Comparison of ENCODE assay signal across 8 cellular contexts in genomic region chr17:18319604-18320256, GRCh38. TPM values are rescaled to one million over a fixed set of nuclear protein-coding genes. Genes with fewer than 3 reads are reported as not detected.
DNase-seq lines count a peak whose midpoint lies in the region; ATAC-seq, FAIRE-seq and TF ChIP-seq lines count a peak whose summit lies in the region.

No MANE protein-coding gene starts in this region.

- no peak overlapping the region for H3K27ac Mint-ChIP-seq in MCF 10A (ENCODE audit: low read depth, unreplicated experiment)

- H3K4me3 ChIP-seq in HepG2 (replicated peaks in 1 of 3; ENCODE audit: insufficient read depth in 1 of 3, low read depth in 2 of 3, low read length in 3 of 3), result no peak overlapping the region

- H2AFZ ChIP-seq in HepG2 (ENCODE audit: low read length), result no peak overlapping the region

- peaks cover 52% of the 10 kb centered on the region for H3K36me3 Mint-ChIP-seq in MCF 10A (ENCODE audit: insufficient read depth, unreplicated experiment)

- no peaks in the 10 kb centered on the region for H3K9me3 ChIP-seq in HepG2 (ENCODE audit: low read length)

- TF ChIP-seq CTCF in MCF 10A (IDR thresholded peaks at IDR 0.05; ENCODE audit: unreplicated experiment) (peak; percentile 35), HepG2 (CRISPR knock-in tag; IDR thresholded peaks at IDR 0.05) (peak; percentile 69)

- DNase-seq in Right ventricle myocardium inferior (ENCODE audit: missing footprints) (no peak), left cardiac atrium (no peak), NCI-H446 (lab: John Stamatoyannopoulos, UW) (peak; percentile 6 to 55), MCF 10A (ENCODE audit: unreplicated experiment) (peak; percentile 48), HepG2 (ENCODE audit: low spot score) (peak; percentile 37), HK-2 (ENCODE audit: unreplicated experiment) (no peak), midbrain (lab: John Stamatoyannopoulos, UW) (no peak)

- no peaks in the 10 kb centered on the region for H3K27me3 Mint-ChIP-seq in MCF 10A (ENCODE audit: insufficient read depth, unreplicated experiment)

- BruUV-seq in MCF 10A (replicated peaks; lab: Mats Ljungman, UMichigan), result no TSS peak
- no TSS peak for BruUV-seq in HepG2 (replicated peaks; lab: Mats Ljungman, UMichigan)

- POLR2A ChIA-PET in MCF 10A (lab: Yijun Ruan, JAX), result no interaction called here
- POLR2A ChIA-PET in HepG2 (lab: Yijun Ruan, JAX), result no interaction called here

- TF ChIP-seq EP300 in HepG2 (IDR thresholded peaks at IDR 0.05; ENCODE audit: low read depth in 2 of 2, low read length in 2 of 2) (no peak), HepG2 (CRISPR knock-in tag; IDR thresholded peaks at IDR 0.05; ENCODE audit: borderline replicate concordance) (no peak)

- H3K4me2 ChIP-seq in HepG2 (ENCODE audit: low read depth, low read length), result peak overlapping the region; percentile 49

- in situ Hi-C loops in HepG2 (cut with HindIII; ENCODE audit: extremely low pct_ligation_motif_present, low pct_unique_long_range_greater_than_20kb), result no loop called here

- FAIRE-seq in HepG2 (lab: Jason Lieb, UNC), result peak; percentile 81

- CTCF ChIA-PET in MCF 10A (lab: Yijun Ruan, JAX) (interaction anchor here (0.6 to 1.3 kb wide), 6 partner anchors 11 to 103 kb away, joined by 3 to 4 read pairs (median 3); no protein-coding TSS in a partner anchor), HepG2 (lab: Yijun Ruan, JAX; ENCODE audit: low intra/inter-chr PET ratio, low total read pairs) (interaction anchor here (1.2 kb wide), 1 partner anchor 72 kb away, joined by 3 read pairs; no protein-coding TSS in a partner anchor)

- peaks cover 54% of the 10 kb centered on the region for H3K79me2 ChIP-seq in HepG2 (ENCODE audit: insufficient read depth, low read length)

- H3K4me3 Mint-ChIP-seq in MCF 10A (ENCODE audit: unreplicated experiment), result no peak overlapping the region

- peaks cover 27% of the 10 kb centered on the region for H3K4me1 Mint-ChIP-seq in MCF 10A (ENCODE audit: insufficient read depth, unreplicated experiment)

- H3K27ac ChIP-seq in HepG2 (ENCODE audit: extremely low read length, insufficient read depth, low read length), result no peak overlapping the region

- H3K4me1 ChIP-seq in HepG2 (ENCODE audit: insufficient read depth, low read length), result peaks cover 53% of the 10 kb centered on the region

- H3K9me3 Mint-ChIP-seq in MCF 10A (ENCODE audit: unreplicated experiment), result no peaks in the 10 kb centered on the region

- peaks cover 20 to 29% of the 10 kb centered on the region in 2 experiments for H3K36me3 ChIP-seq in HepG2 (replicated peaks in 1 of 2; ENCODE audit: control insufficient read depth in 1 of 2, insufficient read depth in 2 of 2, low read length in 2 of 2)

- WGBS in HepG2 (ENCODE audit: low lambda C conversion rate), result 83% methylated on average over 12 of the region's 13 CpGs

- H3K27me3 ChIP-seq in HepG2 (ENCODE audit: control insufficient read depth in 1 of 2, insufficient read depth in 2 of 2, low read length in 2 of 2), result no peaks in the 10 kb centered on the region; a peak in 1 of 5 replicates

- H4K20me1 ChIP-seq in HepG2 (ENCODE audit: insufficient read depth, low read length), result peaks cover 18% of the 10 kb centered on the region

- ATAC-seq in Right ventricle myocardium inferior (peak; percentile 20), left cardiac atrium (no peak), HepG2 (peak; percentile 57), HG03159 (IDR thresholded peaks at IDR 0.05; ENCODE audit: unreplicated experiment) (no peak)

- no peak for TF ChIP-seq POLR2A in HepG2 (IDR thresholded peaks at IDR 0.05; ENCODE audit: insufficient read depth in 1 of 2, low read depth in 2 of 2, low read length in 2 of 2)

- no peak for TF ChIP-seq RAD21 in HepG2 (CRISPR knock-in tag; IDR thresholded peaks at IDR 0.05)

- no peak overlapping the region for H3K9ac ChIP-seq in HepG2 (ENCODE audit: insufficient read depth, low read depth, low read length)

- intact Hi-C loops in Right ventricle myocardium inferior (cut with DNase I) (loop anchor here (5.0 kb wide), 1 partner anchor 97 kb away; no protein-coding TSS in a partner anchor), left cardiac atrium (cut with DNase I) (loop anchor here in 1 of 2 donors (10.0 kb wide), 1 partner anchor 95 kb away; the partner anchor contains the start of gene LLGL1), MCF 10A (cut with micrococcal nuclease) (loop anchor here (5.0 kb wide), 1 partner anchor 102 kb away; no protein-coding TSS in a partner anchor), HepG2 (cut with micrococcal nuclease; ENCODE audit: unreplicated experiment) (loop anchor here (5.0 to 10.0 kb wide), 2 partner anchors 45 to 62 kb away; partner anchors contain the start of genes FLII and SHMT1)

RNA-seq across cellular contexts. Expression of gene SMCR8, which starts 4.6 kb away (rescaled TPM):
- total RNA-seq in Right ventricle myocardium inferior (11.8 TPM), left cardiac atrium (10 to 100 TPM; 11.8 to 12.0 TPM), MCF 10A (2022) (10.9 and 16.8 TPM in 2 replicates), HepG2 (2016; rRNA removed; fragmentation: Illumina TruSeq; extraction: Trizol) (11.8 and 16.6 TPM in 2 replicates)
- total RNA-seq in HepG2 (2016; cell fraction: cytosol; rRNA removed; fragmentation: Illumina TruSeq; extraction: Trizol; ENCODE audit: low read depth), result 1.3 and 1.4 TPM in 2 replicates
- total RNA-seq in HepG2 (2016; cell fraction: insoluble cytoplasmic fraction; rRNA removed; fragmentation: Illumina TruSeq; extraction: Trizol), result 11.9 and 13.2 TPM in 2 replicates
- 6.2 and 6.5 TPM in 2 replicates for total RNA-seq in HepG2 (2016; cell fraction: membrane; rRNA removed; fragmentation: Illumina TruSeq; extraction: Trizol)
- total RNA-seq in HepG2 (2016; cell fraction: nucleus; rRNA removed; fragmentation: Illumina TruSeq; extraction: Trizol), result 11.0 and 13.5 TPM in 2 replicates
- polyA plus RNA-seq in HepG2 (2011; rRNA removed), result 7.6 and 7.7 TPM in 2 replicates
- 5.1 and 5.4 TPM in 2 replicates for polyA plus RNA-seq in HepG2 (2011; cell fraction: cytosol; rRNA removed)
- polyA plus RNA-seq in HepG2 (2011; cell fraction: nucleus; rRNA removed), result 12.3 and 12.5 TPM in 2 replicates
- 7.5 and 8.8 TPM in 2 replicates for polyA plus RNA-seq in HepG2 (2012)
- polyA plus RNA-seq in HepG2 (2016; cell fraction: cytosol; fragmentation: Illumina TruSeq; extraction: Trizol; ENCODE audit: low read depth), result 0.59 and 0.60 TPM in 2 replicates
- 7.3 and 9.5 TPM in 2 replicates for polyA plus RNA-seq in HepG2 (2016; cell fraction: insoluble cytoplasmic fraction; fragmentation: Illumina TruSeq; extraction: Trizol; ENCODE audit: low read depth)
- polyA plus RNA-seq in HepG2 (2016; cell fraction: membrane; fragmentation: Illumina TruSeq; extraction: Trizol; ENCODE audit: low read depth), result 1.6 and 1.8 TPM in 2 replicates
- 14.1 and 15.0 TPM in 2 replicates for polyA plus RNA-seq in HepG2 (2016; cell fraction: nucleus; fragmentation: Illumina TruSeq; extraction: Trizol; ENCODE audit: insufficient read depth, low read depth)
- 14.3 and 17.2 TPM in 2 replicates for polyA minus RNA-seq in HepG2 (2011; rRNA and poly(A)+ RNA removed; ENCODE audit: low replicate concordance)
- 7.2 and 9.1 TPM in 2 replicates for polyA minus RNA-seq in HepG2 (2011; cell fraction: cytosol; rRNA and poly(A)+ RNA removed)
- 17.6 and 19.5 TPM in 2 replicates for polyA minus RNA-seq in HepG2 (2011; cell fraction: nucleus; rRNA and poly(A)+ RNA removed)

RNA-seq across cellular contexts. Expression of gene TOP3A, which starts 4.9 kb away (rescaled TPM):
- total RNA-seq in Right ventricle myocardium inferior, result 10.4 TPM
- total RNA-seq in left cardiac atrium, result 10 to 100 TPM; 12.3 to 18.1 TPM
- 32.5 and 35.3 TPM in 2 replicates for total RNA-seq in MCF 10A (2022)
- total RNA-seq in HepG2 (2016; rRNA removed; fragmentation: Illumina TruSeq; extraction: Trizol), result 30.7 and 36.8 TPM in 2 replicates
- total RNA-seq in HepG2 (2016; cell fraction: cytosol; rRNA removed; fragmentation: Illumina TruSeq; extraction: Trizol; ENCODE audit: low read depth), result 13.1 and 14.9 TPM in 2 replicates
- total RNA-seq in HepG2 (2016; cell fraction: insoluble cytoplasmic fraction; rRNA removed; fragmentation: Illumina TruSeq; extraction: Trizol), result 27.4 and 35.0 TPM in 2 replicates
- 17.3 and 17.9 TPM in 2 replicates for total RNA-seq in HepG2 (2016; cell fraction: membrane; rRNA removed; fragmentation: Illumina TruSeq; extraction: Trizol)
- 42.4 and 45.8 TPM in 2 replicates for total RNA-seq in HepG2 (2016; cell fraction: nucleus; rRNA removed; fragmentation: Illumina TruSeq; extraction: Trizol)
- polyA plus RNA-seq in HepG2 (2011; rRNA removed), result 15.4 and 16.9 TPM in 2 replicates
- polyA plus RNA-seq in HepG2 (2011; cell fraction: cytosol; rRNA removed), result 9.1 and 10.4 TPM in 2 replicates
- 19.7 and 20.7 TPM in 2 replicates for polyA plus RNA-seq in HepG2 (2011; cell fraction: nucleus; rRNA removed)
- 15.1 and 17.3 TPM in 2 replicates for polyA plus RNA-seq in HepG2 (2012)
- 2.3 and 2.6 TPM in 2 replicates for polyA plus RNA-seq in HepG2 (2016; cell fraction: cytosol; fragmentation: Illumina TruSeq; extraction: Trizol; ENCODE audit: low read depth)
- polyA plus RNA-seq in HepG2 (2016; cell fraction: insoluble cytoplasmic fraction; fragmentation: Illumina TruSeq; extraction: Trizol; ENCODE audit: low read depth), result 21.2 and 22.7 TPM in 2 replicates
- 6.3 and 6.6 TPM in 2 replicates for polyA plus RNA-seq in HepG2 (2016; cell fraction: membrane; fragmentation: Illumina TruSeq; extraction: Trizol; ENCODE audit: low read depth)
- 55.0 and 64.3 TPM in 2 replicates for polyA plus RNA-seq in HepG2 (2016; cell fraction: nucleus; fragmentation: Illumina TruSeq; extraction: Trizol; ENCODE audit: insufficient read depth, low read depth)
- 49.6 and 93.1 TPM in 2 replicates for polyA minus RNA-seq in HepG2 (2011; rRNA and poly(A)+ RNA removed; ENCODE audit: low replicate concordance)
- polyA minus RNA-seq in HepG2 (2011; cell fraction: cytosol; rRNA and poly(A)+ RNA removed), result 17.6 TPM in 2 replicates
- 46.6 and 52.9 TPM in 2 replicates for polyA minus RNA-seq in HepG2 (2011; cell fraction: nucleus; rRNA and poly(A)+ RNA removed)

RNA-seq across cellular contexts. Expression of gene SHMT1, which starts 43.6 kb away (rescaled TPM):
- total RNA-seq in Right ventricle myocardium inferior, result 9.9 TPM
- 10 to 100 TPM; 13.8 to 34.3 TPM for total RNA-seq in left cardiac atrium
- 17.0 and 23.0 TPM in 2 replicates for total RNA-seq in MCF 10A (2022)
- total RNA-seq in HepG2 (2016; rRNA removed; fragmentation: Illumina TruSeq; extraction: Trizol), result 48.8 and 58.7 TPM in 2 replicates
- 11.1 and 11.2 TPM in 2 replicates for total RNA-seq in HepG2 (2016; cell fraction: cytosol; rRNA removed; fragmentation: Illumina TruSeq; extraction: Trizol; ENCODE audit: low read depth)
- 49.2 and 50.8 TPM in 2 replicates for total RNA-seq in HepG2 (2016; cell fraction: insoluble cytoplasmic fraction; rRNA removed; fragmentation: Illumina TruSeq; extraction: Trizol)
- 17.5 and 20.3 TPM in 2 replicates for total RNA-seq in HepG2 (2016; cell fraction: membrane; rRNA removed; fragmentation: Illumina TruSeq; extraction: Trizol)
- total RNA-seq in HepG2 (2016; cell fraction: nucleus; rRNA removed; fragmentation: Illumina TruSeq; extraction: Trizol), result 31.7 and 35.9 TPM in 2 replicates
- polyA plus RNA-seq in HepG2 (2011; rRNA removed), result 19.0 and 21.3 TPM in 2 replicates
- 16.7 and 24.0 TPM in 2 replicates for polyA plus RNA-seq in HepG2 (2011; cell fraction: cytosol; rRNA removed)
- 24.0 and 28.6 TPM in 2 replicates for polyA plus RNA-seq in HepG2 (2011; cell fraction: nucleus; rRNA removed)
- polyA plus RNA-seq in HepG2 (2012), result 12.2 and 16.3 TPM in 2 replicates
- 6.9 TPM in 2 replicates for polyA plus RNA-seq in HepG2 (2016; cell fraction: cytosol; fragmentation: Illumina TruSeq; extraction: Trizol; ENCODE audit: low read depth)
- 54.8 and 66.4 TPM in 2 replicates for polyA plus RNA-seq in HepG2 (2016; cell fraction: insoluble cytoplasmic fraction; fragmentation: Illumina TruSeq; extraction: Trizol; ENCODE audit: low read depth)
- 12.1 and 12.6 TPM in 2 replicates for polyA plus RNA-seq in HepG2 (2016; cell fraction: membrane; fragmentation: Illumina TruSeq; extraction: Trizol; ENCODE audit: low read depth)
- 57.4 and 62.8 TPM in 2 replicates for polyA plus RNA-seq in HepG2 (2016; cell fraction: nucleus; fragmentation: Illumina TruSeq; extraction: Trizol; ENCODE audit: insufficient read depth, low read depth)
- polyA minus RNA-seq in HepG2 (2011; rRNA and poly(A)+ RNA removed; ENCODE audit: low replicate concordance), result 38.5 and 58.3 TPM in 2 replicates
- 12.9 and 14.2 TPM in 2 replicates for polyA minus RNA-seq in HepG2 (2011; cell fraction: cytosol; rRNA and poly(A)+ RNA removed)
- 19.5 and 30.6 TPM in 2 replicates for polyA minus RNA-seq in HepG2 (2011; cell fraction: nucleus; rRNA and poly(A)+ RNA removed)

RNA-seq across cellular contexts. Expression of gene EVPLL, which starts 57.8 kb away (rescaled TPM):
- not detected for total RNA-seq in Right ventricle myocardium inferior
- total RNA-seq in left cardiac atrium, result not detected
- 0.70 and 0.88 TPM in 2 replicates for total RNA-seq in MCF 10A (2022)
- total RNA-seq in HepG2 (2016; rRNA removed; fragmentation: Illumina TruSeq; extraction: Trizol), result 0.07 TPM in 1 of 2 replicates, not detected in the other
- total RNA-seq in HepG2 (2016; cell fraction: cytosol; rRNA removed; fragmentation: Illumina TruSeq; extraction: Trizol; ENCODE audit: low read depth), result not detected in 2 replicates
- total RNA-seq in HepG2 (2016; cell fraction: insoluble cytoplasmic fraction; rRNA removed; fragmentation: Illumina TruSeq; extraction: Trizol), result 0.11 TPM in 1 of 2 replicates, not detected in the other
- not detected in 2 replicates for total RNA-seq in HepG2 (2016; cell fraction: membrane; rRNA removed; fragmentation: Illumina TruSeq; extraction: Trizol)
- total RNA-seq in HepG2 (2016; cell fraction: nucleus; rRNA removed; fragmentation: Illumina TruSeq; extraction: Trizol), result not detected in 2 replicates
- polyA plus RNA-seq in HepG2 (2011; rRNA removed), result 0.05 TPM in 1 of 2 replicates, not detected in the other
- 0.03 and 0.05 TPM in 2 replicates for polyA plus RNA-seq in HepG2 (2011; cell fraction: cytosol; rRNA removed)
- polyA plus RNA-seq in HepG2 (2011; cell fraction: nucleus; rRNA removed), result 0.14 and 0.61 TPM in 2 replicates
- not detected in 2 replicates for polyA plus RNA-seq in HepG2 (2012)
- polyA plus RNA-seq in HepG2 (2016; cell fraction: cytosol; fragmentation: Illumina TruSeq; extraction: Trizol; ENCODE audit: low read depth), result 0.08 TPM in 1 of 2 replicates, not detected in the other
- polyA plus RNA-seq in HepG2 (2016; cell fraction: insoluble cytoplasmic fraction; fragmentation: Illumina TruSeq; extraction: Trizol; ENCODE audit: low read depth), result not detected in 2 replicates
- not detected in 2 replicates for polyA plus RNA-seq in HepG2 (2016; cell fraction: membrane; fragmentation: Illumina TruSeq; extraction: Trizol; ENCODE audit: low read depth)
- polyA plus RNA-seq in HepG2 (2016; cell fraction: nucleus; fragmentation: Illumina TruSeq; extraction: Trizol; ENCODE audit: insufficient read depth, low read depth), result 0.29 TPM in 1 of 2 replicates, not detected in the other
- polyA minus RNA-seq in HepG2 (2011; rRNA and poly(A)+ RNA removed; ENCODE audit: low replicate concordance), result 1.4 TPM in 1 of 2 replicates, not detected in the other
- polyA minus RNA-seq in HepG2 (2011; cell fraction: cytosol; rRNA and poly(A)+ RNA removed), result not detected in 2 replicates
- polyA minus RNA-seq in HepG2 (2011; cell fraction: nucleus; rRNA and poly(A)+ RNA removed), result not detected in 2 replicates

RNA-seq across cellular contexts. Expression of gene MIEF2, which starts 59.3 kb away (rescaled TPM):
- total RNA-seq in Right ventricle myocardium inferior, result 31.3 TPM
- 10 to 100 TPM; 16.2 to 16.8 TPM for total RNA-seq in left cardiac atrium
- total RNA-seq in MCF 10A (2022), result 12.1 and 14.1 TPM in 2 replicates
- total RNA-seq in HepG2 (2016; rRNA removed; fragmentation: Illumina TruSeq; extraction: Trizol), result 8.0 and 8.2 TPM in 2 replicates
- total RNA-seq in HepG2 (2016; cell fraction: cytosol; rRNA removed; fragmentation: Illumina TruSeq; extraction: Trizol; ENCODE audit: low read depth), result 1.4 and 1.9 TPM in 2 replicates
- total RNA-seq in HepG2 (2016; cell fraction: insoluble cytoplasmic fraction; rRNA removed; fragmentation: Illumina TruSeq; extraction: Trizol), result 6.8 and 9.6 TPM in 2 replicates
- 2.5 and 2.9 TPM in 2 replicates for total RNA-seq in HepG2 (2016; cell fraction: membrane; rRNA removed; fragmentation: Illumina TruSeq; extraction: Trizol)
- total RNA-seq in HepG2 (2016; cell fraction: nucleus; rRNA removed; fragmentation: Illumina TruSeq; extraction: Trizol), result 11.8 and 12.5 TPM in 2 replicates
- polyA plus RNA-seq in HepG2 (2011; rRNA removed), result 6.0 and 9.5 TPM in 2 replicates
- polyA plus RNA-seq in HepG2 (2011; cell fraction: cytosol; rRNA removed), result 10.8 and 16.3 TPM in 2 replicates
- polyA plus RNA-seq in HepG2 (2011; cell fraction: nucleus; rRNA removed), result 40.2 and 48.1 TPM in 2 replicates
- polyA plus RNA-seq in HepG2 (2012), result 4.3 and 5.9 TPM in 2 replicates
- polyA plus RNA-seq in HepG2 (2016; cell fraction: cytosol; fragmentation: Illumina TruSeq; extraction: Trizol; ENCODE audit: low read depth), result 0.40 and 0.46 TPM in 2 replicates
- polyA plus RNA-seq in HepG2 (2016; cell fraction: insoluble cytoplasmic fraction; fragmentation: Illumina TruSeq; extraction: Trizol; ENCODE audit: low read depth), result 3.5 and 3.7 TPM in 2 replicates
- polyA plus RNA-seq in HepG2 (2016; cell fraction: membrane; fragmentation: Illumina TruSeq; extraction: Trizol; ENCODE audit: low read depth), result 1.1 and 1.2 TPM in 2 replicates
- 8.4 and 11.9 TPM in 2 replicates for polyA plus RNA-seq in HepG2 (2016; cell fraction: nucleus; fragmentation: Illumina TruSeq; extraction: Trizol; ENCODE audit: insufficient read depth, low read depth)
- 12.7 and 29.1 TPM in 2 replicates for polyA minus RNA-seq in HepG2 (2011; rRNA and poly(A)+ RNA removed; ENCODE audit: low replicate concordance)
- polyA minus RNA-seq in HepG2 (2011; cell fraction: cytosol; rRNA and poly(A)+ RNA removed), result 7.4 and 9.1 TPM in 2 replicates
- polyA minus RNA-seq in HepG2 (2011; cell fraction: nucleus; rRNA and poly(A)+ RNA removed), result 18.0 and 20.5 TPM in 2 replicates

Comparison
In these comparisons a context has a peak if more than half of its experiments do, and no peak if none do; other contexts are left out.
1. ATAC-seq: peak in Right ventricle myocardium inferior (single experiment) and HepG2 (single experiment); none in left cardiac atrium (0 of 2) and HG03159 (single experiment).
2. DNase-seq: peak in NCI-H446 (2 of 2), MCF 10A (single experiment) and HepG2 (single experiment); none in Right ventricle myocardium inferior (single experiment), left cardiac atrium (single experiment), HK-2 (single experiment) and midbrain (single experiment).